In the genomic region with DNA sequence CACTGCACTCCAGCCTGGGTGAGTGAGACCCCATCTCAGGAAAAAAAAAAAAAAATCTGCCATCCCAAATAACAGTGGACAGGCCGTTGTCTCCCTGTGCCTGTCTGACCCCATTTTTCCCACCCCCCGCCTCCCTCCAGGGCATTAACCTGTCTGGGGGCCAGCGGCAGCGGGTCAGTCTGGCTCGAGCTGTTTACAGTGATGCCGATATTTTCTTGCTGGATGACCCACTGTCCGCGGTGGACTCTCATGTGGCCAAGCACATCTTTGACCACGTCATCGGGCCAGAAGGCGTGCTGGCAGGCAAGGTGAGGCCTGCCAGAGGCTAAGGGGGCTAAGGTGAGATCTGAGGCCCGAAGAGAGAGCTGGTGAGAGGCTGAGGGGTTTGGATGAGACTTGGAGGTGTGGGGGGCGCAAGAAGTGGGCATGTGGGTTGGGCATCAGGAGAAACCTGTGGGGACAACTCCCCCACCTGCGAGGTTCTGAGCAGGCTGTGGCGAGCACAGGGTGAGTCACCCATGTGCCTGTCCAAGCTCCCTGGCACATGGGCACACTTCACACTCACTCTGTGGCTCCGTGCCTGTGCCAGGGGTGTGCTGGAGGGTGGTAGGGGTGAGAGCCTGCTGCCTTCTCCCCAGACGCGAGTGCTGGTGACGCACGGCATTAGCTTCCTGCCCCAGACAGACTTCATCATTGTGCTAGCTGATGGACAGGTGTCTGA, we compare ENCODE assay signal across 21 cellular contexts. TPM values are rescaled to one million over a fixed set of nuclear protein-coding genes. Genes with fewer than 3 reads are reported as not detected.
DNase-seq lines count a peak whose midpoint lies in the region; ATAC-seq and TF ChIP-seq lines count a peak whose summit lies in the region.
"Had no signal": no experiment of that assay in that cellular context is flagged by ENCODE, and none has a peak within 500 bp of the region (broad histone marks: within the 10 kb centered on the region; RNA-seq: fewer than 3 reads in every experiment).

No MANE protein-coding gene starts in this region.

- H3K27ac ChIP-seq in adrenal gland (peak overlapping the region in 1 of 5 donors; percentile 43), left ventricle myocardium inferior (replicated peaks) (peak overlapping the region; percentile 8), prostate gland (no peak overlapping the region), GM23338 (ENCODE audit: low read depth) (no peak overlapping the region)
- H3K27ac ChIP-seq: SJCRH30 had no signal

- no peak overlapping the region for H2AFZ ChIP-seq in GM23338

- no peak overlapping the region for H3K4me3 Mint-ChIP-seq in GM23338
- H3K4me3 Mint-ChIP-seq: activated naive CD8-positive, alpha-beta T cell treated with anti-CD3 and anti-CD28 coated beads, Interleukin-2, amount 10 ng/mL, durations not matched to agents 7 days and 5 days; central memory CD8-positive, alpha-beta T cell; effector memory CD8-positive, alpha-beta T cell had no signal

- no peaks in the 10 kb centered on the region for H3F3A ChIP-seq in GM23338 (replicated peaks; ENCODE audit: low read depth)

- peaks cover 11% of the 10 kb centered on the region; the same call in 2 of the 3 replicates for H3K4me1 Mint-ChIP-seq in GM23338
- H3K4me1 Mint-ChIP-seq: activated naive CD8-positive, alpha-beta T cell treated with anti-CD3 and anti-CD28 coated beads, Interleukin-2, amount 10 ng/mL, durations not matched to agents 7 days and 5 days; central memory CD8-positive, alpha-beta T cell had no signal

- no peaks in the 10 kb centered on the region for H3K9me3 ChIP-seq in adrenal gland (replicated peaks in 1 of 3)
- H3K9me3 ChIP-seq in left ventricle myocardium inferior (replicated peaks), result no peaks in the 10 kb centered on the region
- H3K9me3 ChIP-seq in prostate gland, result no peaks in the 10 kb centered on the region
- H3K9me3 ChIP-seq: SJCRH30 had no signal

- H3K4me3 ChIP-seq in adrenal gland (no peak overlapping the region), left ventricle myocardium inferior (no peak overlapping the region), prostate gland (no peak overlapping the region), GM23338 (no peak overlapping the region)
- H3K4me3 ChIP-seq: SJCRH30 had no signal

- intact Hi-C loops in adrenal gland (cut with DNase I), result no loop called here
- intact Hi-C loops in left ventricle myocardium inferior (cut with micrococcal nuclease), result no loop called here
- intact Hi-C loops in prostate gland (cut with DNase I), result no loop called here

- no peak overlapping the region; the same call in 1 of the 2 replicates for H3K27ac Mint-ChIP-seq in GM23338
- H3K27ac Mint-ChIP-seq: activated naive CD8-positive, alpha-beta T cell treated with anti-CD3 and anti-CD28 coated beads, Interleukin-2, amount 10 ng/mL, durations not matched to agents 7 days and 5 days; effector memory CD8-positive, alpha-beta T cell had no signal

- TF ChIP-seq POLR2A in adrenal gland (IDR thresholded peaks at IDR 0.05) (no peak), prostate gland (IDR thresholded peaks at IDR 0.05) (no peak)

- H3K4me1 ChIP-seq in adrenal gland (replicated peaks in 1 of 2), result peaks cover 4 to 15% of the 10 kb centered on the region in 2 donors
- no peaks in the 10 kb centered on the region for H3K4me1 ChIP-seq in left ventricle myocardium inferior
- no peaks in the 10 kb centered on the region for H3K4me1 ChIP-seq in prostate gland (replicated peaks)
- H3K4me1 ChIP-seq in GM23338 (ENCODE audit: insufficient read depth), result no peaks in the 10 kb centered on the region
- H3K4me1 ChIP-seq: SJCRH30 had no signal

- H4K20me1 ChIP-seq in GM23338 (replicated peaks; ENCODE audit: insufficient read depth), result no peaks in the 10 kb centered on the region

- H3K36me3 ChIP-seq in adrenal gland (replicated peaks in 1 of 2) (no peaks in the 10 kb centered on the region), left ventricle myocardium inferior (no peaks in the 10 kb centered on the region), prostate gland (no peaks in the 10 kb centered on the region), GM23338 (ENCODE audit: insufficient read depth) (no peaks in the 10 kb centered on the region)
- H3K36me3 ChIP-seq: SJCRH30 had no signal

- WGBS in adrenal gland, 4 donors, result 66 to 74% (median 70%) methylated on average over 19 to 20 of the region's 20 CpGs
- WGBS in prostate gland, result 85% methylated on average over 18 of the region's 20 CpGs

- in situ Hi-C loops in G401 (cut with HindIII; ENCODE audit: low sequenced_read_pairs), result no loop called here

- peaks cover 8% of the 10 kb centered on the region for H3K27me3 Mint-ChIP-seq in GM23338 (ENCODE audit: insufficient read depth, low read depth, poor library complexity)
- H3K27me3 Mint-ChIP-seq: activated naive CD8-positive, alpha-beta T cell treated with anti-CD3 and anti-CD28 coated beads, Interleukin-2, amount 10 ng/mL, durations not matched to agents 7 days and 5 days had no signal

- H3K27me3 ChIP-seq in adrenal gland (no peaks in the 10 kb centered on the region), left ventricle myocardium inferior (ENCODE audit: low read depth) (no peaks in the 10 kb centered on the region), prostate gland (replicated peaks; ENCODE audit: insufficient read depth) (no peaks in the 10 kb centered on the region), GM23338 (ENCODE audit: insufficient read depth) (no peaks in the 10 kb centered on the region)
- H3K27me3 ChIP-seq: SJCRH30 had no signal

- DNase-seq in G401 (ENCODE audit: low spot score), result peak; percentile 42
- peak in 6 of 7 donors; percentile 68 to 82 (median 79) for DNase-seq in adrenal gland
- DNase-seq in left ventricle myocardium inferior, result peak; percentile 35
- peak; percentile 58 for DNase-seq in prostate gland (ENCODE audit: low spot score)
- DNase-seq in GM23338 (ENCODE audit: low spot score), result no peak
- no peak for DNase-seq in NAMALWA (ENCODE audit: low spot score)
- DNase-seq: activated CD4-positive, alpha-beta T cell treated with anti-CD3 and anti-CD28 coated beads for 48 hours; activated naive CD8-positive, alpha-beta T cell treated with anti-CD3 and anti-CD28 coated beads, Interleukin-2, amount 10 ng/mL, durations not matched to agents 7 days and 5 days; activated T-cell treated with anti-CD3 and anti-CD28 coated beads for 4 hours; effector memory CD8-positive, alpha-beta T cell; foreskin melanocyte; Karpas-422; NCI-H1694 treated with DMSO at 0.1 percent for 48 hours; NCI-H446 treated with DMSO at 0.1 percent for 48 hours; SJCRH30; stimulated activated naive CD4-positive, alpha-beta T cell treated with Interleukin-2 at 50 U/mL for 16 hours; T-helper 9 cell had no signal

- no peaks in the 10 kb centered on the region for H3K9me2 ChIP-seq in GM23338 (ENCODE audit: insufficient read depth)

- H3K9me3 Mint-ChIP-seq in GM23338, result no peaks in the 10 kb centered on the region
- H3K9me3 Mint-ChIP-seq: activated naive CD8-positive, alpha-beta T cell treated with anti-CD3 and anti-CD28 coated beads, Interleukin-2, amount 10 ng/mL, durations not matched to agents 7 days and 5 days; central memory CD8-positive, alpha-beta T cell; effector memory CD8-positive, alpha-beta T cell had no signal

- no peak for TF ChIP-seq CTCF in adrenal gland (IDR thresholded peaks at IDR 0.05)
- TF ChIP-seq CTCF in left ventricle myocardium inferior (IDR thresholded peaks at IDR 0.05; ENCODE audit: borderline replicate concordance), result no peak
- no peak for TF ChIP-seq CTCF in prostate gland (IDR thresholded peaks at IDR 0.05)
- no peak for TF ChIP-seq CTCF in GM23338 (conservative IDR thresholded peaks at IDR 0.05; ENCODE audit: low read depth in 2 of 2)

- no peaks in the 10 kb centered on the region for H3K36me3 Mint-ChIP-seq in GM23338 (ENCODE audit: low read depth)
- H3K36me3 Mint-ChIP-seq: activated naive CD8-positive, alpha-beta T cell treated with anti-CD3 and anti-CD28 coated beads, Interleukin-2, amount 10 ng/mL, durations not matched to agents 7 days and 5 days had no signal

- H3K4me2 ChIP-seq in GM23338, result no peak overlapping the region

- H3K79me2 ChIP-seq in GM23338 (replicated peaks; ENCODE audit: insufficient read depth), result no peaks in the 10 kb centered on the region

- ATAC-seq in HG03139 (IDR thresholded peaks at IDR 0.05; ENCODE audit: unreplicated experiment), result no peak
- ATAC-seq in GM23338, result no peak
- ATAC-seq in GM19467 (IDR thresholded peaks at IDR 0.05; ENCODE audit: unreplicated experiment), result no peak
- ATAC-seq: effector memory CD8-positive, alpha-beta T cell had no signal

TF ChIP-seq in GM23338, 12 proteins besides CTCF, POLR2A, EP300 and RAD21 (continues in another document):
- TF ChIP-seq EZH2 (IDR thresholded peaks at IDR 0.05; ENCODE audit: low read depth, unreplicated experiment) (no peak), CREB1 (CRISPR knock-in tag; IDR thresholded peaks at IDR 0.05; ENCODE audit: low read depth) (no peak)

RNA-seq across cellular contexts. Expression of a gene that starts 34.7 kb away (rescaled TPM):
- total RNA-seq in G401 (2014; rRNA removed; shearing (Covaris generic)), result 32.1 and 49.0 TPM in 2 replicates
- total RNA-seq in adrenal gland, result 10 to 100 TPM; 24.8 to 46.4 (median 41.5) TPM
- polyA plus RNA-seq in adrenal gland, result 10 to 100 TPM; 14.9 to 37.0 (median 18.7) TPM
- 53.1 TPM for total RNA-seq in left ventricle myocardium inferior
- 10 to 100 TPM; 31.2 to 36.0 TPM for total RNA-seq in prostate gland
- total RNA-seq in GM23338 (2014; rRNA removed; shearing (Covaris generic)), result 35.5 and 42.1 TPM in 2 replicates
- 19.0 and 19.8 TPM in 2 replicates for polyA plus RNA-seq in GM23338 (2016; fragmentation: Nextera tagmentation; extraction: Ambion mirVana)

RNA-seq across cellular contexts. Expression of a gene that starts 38.3 kb away (rescaled TPM):
- not detected in 2 replicates for total RNA-seq in G401 (2014; rRNA removed; shearing (Covaris generic))
- total RNA-seq in adrenal gland, result 100 to 1,000 TPM; 195 to 422 (median 262) TPM
- polyA plus RNA-seq in adrenal gland, result 100 to 1,000 TPM; 164 to 448 (median 414) TPM
- total RNA-seq in left ventricle myocardium inferior, result 0.88 TPM
- total RNA-seq in prostate gland, result 10 to 100 TPM; 65.9 to 66.1 TPM
- total RNA-seq in GM23338 (2014; rRNA removed; shearing (Covaris generic)), result 0.27 TPM in 1 of 2 replicates, not detected in the other
- polyA plus RNA-seq in GM23338 (2016; fragmentation: Nextera tagmentation; extraction: Ambion mirVana), result not detected in 2 replicates
- polyA plus RNA-seq: neural cell had no signal

RNA-seq across cellular contexts. Expression of a gene that starts 46.4 kb away (rescaled TPM):
- 15.0 and 26.3 TPM in 2 replicates for total RNA-seq in G401 (2014; rRNA removed; shearing (Covaris generic))
- total RNA-seq in adrenal gland (100 to 1,000 TPM in 1 of 8 donors, 10 to 100 TPM in 7; 16.1 to 142 (median 65.5) TPM), left ventricle myocardium inferior (64.4 TPM), prostate gland (100 to 1,000 TPM in 1 of 2 donors, 10 to 100 TPM in 1; 45.4 to 234 TPM)
- polyA plus RNA-seq in adrenal gland (100 to 1,000 TPM in 2 of 3 donors, 10 to 100 TPM in 1; 95.4 to 248 (median 112) TPM), GM23338 (2016; fragmentation: Nextera tagmentation; extraction: Ambion mirVana) (369 and 501 TPM in 2 replicates)
- total RNA-seq in GM23338 (2014; rRNA removed; shearing (Covaris generic)), result 58.0 and 69.3 TPM in 2 replicates

Comparison
In these comparisons a context has a peak if more than half of its experiments do, and no peak if none do; other contexts are left out.
1. DNase-seq: peak in G401 (single experiment), adrenal gland (6 of 7), left ventricle myocardium inferior (single experiment) and prostate gland (single experiment); none in GM23338 (single experiment) and NAMALWA (single experiment).
2. RNA of a gene that starts 38.3 kb away (total RNA-seq): 195 to 422 TPM in adrenal gland and 65.9 to 66.1 TPM in prostate gland; 0.88 TPM in left ventricle myocardium inferior (single experiment), not detected in G401 and 0.27 TPM in GM23338; every median in the first group is over 10 times any median in the second.